ENCODE assay signal across 1 cellular context in the genomic region with DNA sequence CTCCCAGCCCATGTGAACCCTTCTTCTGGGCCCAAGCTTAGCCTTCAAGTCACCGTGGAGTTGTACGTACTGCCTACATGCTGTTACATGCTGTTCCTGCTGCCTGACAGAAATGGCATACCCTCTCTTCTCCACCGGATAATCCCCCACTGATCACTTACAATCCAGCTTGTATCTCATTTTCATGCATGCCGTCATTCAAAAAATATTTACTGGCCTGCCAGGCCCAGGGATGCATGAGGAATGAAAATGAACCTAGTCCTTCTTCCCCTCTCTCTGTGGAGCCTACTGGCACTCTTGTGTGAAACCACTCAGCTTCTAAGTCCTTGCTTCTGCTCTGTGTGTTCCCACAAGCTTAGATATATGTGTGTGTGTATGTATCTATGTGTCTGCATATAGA.
TF ChIP-seq lines count a peak whose summit lies in the region.

No MANE protein-coding gene starts in this region.

TF ChIP-seq in IMR-90, 13 proteins besides CTCF, POLR2A, EP300 and RAD21:
- TF ChIP-seq, protein P1, sequence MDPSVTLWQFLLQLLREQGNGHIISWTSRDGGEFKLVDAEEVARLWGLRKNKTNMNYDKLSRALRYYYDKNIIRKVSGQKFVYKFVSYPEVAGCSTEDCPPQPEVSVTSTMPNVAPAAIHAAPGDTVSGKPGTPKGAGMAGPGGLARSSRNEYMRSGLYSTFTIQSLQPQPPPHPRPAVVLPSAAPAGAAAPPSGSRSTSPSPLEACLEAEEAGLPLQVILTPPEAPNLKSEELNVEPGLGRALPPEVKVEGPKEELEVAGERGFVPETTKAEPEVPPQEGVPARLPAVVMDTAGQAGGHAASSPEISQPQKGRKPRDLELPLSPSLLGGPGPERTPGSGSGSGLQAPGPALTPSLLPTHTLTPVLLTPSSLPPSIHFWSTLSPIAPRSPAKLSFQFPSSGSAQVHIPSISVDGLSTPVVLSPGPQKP (IDR thresholded peaks at IDR 0.05; ENCODE audit: borderline replicate concordance, low read depth, low read length), result no peak
- TF ChIP-seq FOS (IDR thresholded peaks at IDR 0.05; ENCODE audit: low read depth, low read length), result no peak
